In the genomic region with DNA sequence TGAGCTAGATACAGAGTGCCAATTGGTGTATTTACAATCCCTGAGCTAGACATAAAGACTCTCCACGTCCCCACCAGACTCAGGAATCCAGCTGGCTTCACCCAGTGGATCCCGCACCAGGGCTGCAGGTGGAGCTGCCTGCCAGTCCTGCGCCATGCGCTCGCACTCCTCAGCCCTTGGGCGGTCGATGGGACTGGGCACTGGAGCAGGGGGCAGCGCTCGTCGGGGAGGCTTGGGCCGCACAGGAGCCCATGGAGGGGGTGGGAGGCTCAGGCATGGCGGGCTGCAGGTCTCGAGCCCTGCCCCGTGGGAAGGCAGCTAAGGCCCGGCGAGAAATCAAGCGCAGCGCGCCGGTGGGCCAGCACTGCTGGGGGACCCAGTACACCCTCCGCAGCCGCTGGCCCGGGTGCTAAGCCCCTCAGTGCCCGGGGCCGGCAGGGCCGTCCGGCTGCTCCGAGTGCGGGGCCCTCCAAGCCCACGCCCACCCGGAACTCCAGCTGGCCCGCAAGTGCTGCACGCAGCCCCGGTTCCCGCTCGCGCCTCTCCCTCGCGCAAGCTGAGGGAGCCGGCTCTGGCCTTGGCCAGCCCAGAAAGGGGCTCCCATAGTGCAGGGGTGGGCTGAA, we compare ENCODE assay signal across 4 cellular contexts.
A peak's percentile ranks its signal among the peaks of the same experiment; 100 is the strongest.
DNase-seq lines count a peak whose midpoint lies in the region; ATAC-seq and TF ChIP-seq lines count a peak whose summit lies in the region.
"Not testable (repeated sequence)": the region's sequence is repeated elsewhere in the genome, so short reads cannot be mapped to it uniquely, and the experiment has no call there.

No MANE protein-coding gene starts in this region.

- H3K4me3 Mint-ChIP-seq in endodermal cell: not testable (repeated sequence)

- peak; percentile 42 for DNase-seq in activated CD8-positive, alpha-beta memory T cell treated with anti-CD3 and anti-CD28 coated beads, Interleukin-2, amount 50 U/mL, for 48 hours
- peak; percentile 13 for DNase-seq in endodermal cell
- peak; percentile 16 for DNase-seq in left lobe of liver (ENCODE audit: low spot score)
- peak; percentile 19 for DNase-seq in ureter (ENCODE audit: low spot score)

- not testable (repeated sequence) for H3K4me3 ChIP-seq in endodermal cell (ENCODE audit: low read length)

- not testable (repeated sequence) for H3K27ac Mint-ChIP-seq in endodermal cell

- not testable (repeated sequence) for H3K9me3 ChIP-seq in endodermal cell (ENCODE audit: control insufficient read depth, low read length)

- WGBS in endodermal cell (ENCODE audit: insufficient coverage in 1 of 2, insufficient read length in 1 of 2), 2 experiments: 95 to 100% methylated on average over 1 to 40 of the region's 40 CpGs

- TF ChIP-seq CTCF in endodermal cell (conservative IDR thresholded peaks at IDR 0.05): not testable (repeated sequence)

- H3K4me1 ChIP-seq in endodermal cell (ENCODE audit: control insufficient read depth, insufficient read depth, low read length): not testable (repeated sequence)

- not testable (repeated sequence) for H3K36me3 ChIP-seq in endodermal cell (ENCODE audit: control insufficient read depth, insufficient read depth, low read length)

- ATAC-seq in left lobe of liver: not testable (repeated sequence)

- peaks cover 17% of the 10 kb centered on the region for H3K9me3 Mint-ChIP-seq in endodermal cell

- H3K36me3 Mint-ChIP-seq in endodermal cell (ENCODE audit: low read depth): not testable (repeated sequence)

- not testable (repeated sequence) for H3K27ac ChIP-seq in endodermal cell (ENCODE audit: low read depth, low read length)

- not testable (repeated sequence) for H3K27me3 ChIP-seq in endodermal cell (ENCODE audit: control insufficient read depth, insufficient read depth, low read length, poor library complexity, severe bottlenecking)

- not testable (repeated sequence) for H3K4me1 Mint-ChIP-seq in endodermal cell

- not testable (repeated sequence) for H3K9ac ChIP-seq in endodermal cell (ENCODE audit: extremely low read depth, low read length, poor library complexity, severe bottlenecking)

- H3K27me3 Mint-ChIP-seq in endodermal cell (ENCODE audit: insufficient read depth): peaks cover 32% of the 10 kb centered on the region
